Comparison of ENCODE assay signal across 14 cellular contexts in the genomic region with DNA sequence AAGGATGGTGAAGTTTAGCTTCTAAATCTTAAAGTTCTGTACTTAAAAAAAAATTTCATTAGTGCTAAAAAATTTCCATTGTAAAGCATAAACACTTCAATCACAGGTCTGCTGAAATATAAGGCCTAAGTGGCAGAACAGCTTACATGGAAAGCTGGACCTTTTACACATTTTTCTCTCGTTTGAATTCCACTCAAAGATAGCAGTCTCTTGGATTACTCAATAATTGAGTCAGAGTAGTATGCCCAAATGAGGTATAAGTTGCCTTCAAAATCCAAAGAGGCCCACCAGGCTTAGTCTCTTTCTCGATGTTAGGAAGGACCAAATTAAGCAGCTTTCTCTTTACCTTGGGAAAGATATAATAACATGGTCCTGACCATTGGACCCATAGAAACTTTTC.
DNase-seq lines count a peak whose midpoint lies in the region; ATAC-seq and TF ChIP-seq lines count a peak whose summit lies in the region.
"Had no signal": no experiment of that assay in that cellular context is flagged by ENCODE, and none has a peak within 500 bp of the region (broad histone marks: within the 10 kb centered on the region; RNA-seq: fewer than 3 reads in every experiment).

No MANE protein-coding gene starts in this region.

- H3K4me1 ChIP-seq in adipocyte (ENCODE audit: control insufficient read depth, insufficient read depth, low read length) (peaks cover 49% of the 10 kb centered on the region), fibroblast of lung (ENCODE audit: control insufficient read depth, extremely low read depth, insufficient read depth, low read length) (no peaks in the 10 kb centered on the region), parathyroid adenoma (peaks cover 20% of the 10 kb centered on the region)
- H3K4me1 ChIP-seq: BLaER1 treated with 17β-estradiol and CSF1 and Interleukin-3, amounts not matched to agents 10 nM and 100 nM had no signal

- no peaks in the 10 kb centered on the region for H3K27me3 Mint-ChIP-seq in stimulated activated naive CD8-positive, alpha-beta T cell treated with anti-CD3 and anti-CD28 coated beads, Interleukin-15, amount 100 ng/mL, for 72 hours
- H3K27me3 Mint-ChIP-seq: CD4-positive, CD25-positive, alpha-beta regulatory T cell had no signal

- no peaks in the 10 kb centered on the region for H4K20me1 ChIP-seq in fibroblast of lung (ENCODE audit: control insufficient read depth, extremely low read depth, insufficient read depth, low read length)
- H4K20me1 ChIP-seq: BLaER1 treated with 17β-estradiol and CSF1 and Interleukin-3, amounts not matched to agents 10 nM and 100 nM had no signal

- TF ChIP-seq CTCF in fibroblast of lung (conservative IDR thresholded peaks at IDR 0.05 in 1 of 2, IDR thresholded peaks at IDR 0.05 in 1 of 2; ENCODE audit: low read depth in 1 of 2, low read length in 2 of 2) (no peak), parathyroid adenoma (IDR thresholded peaks at IDR 0.05) (no peak)

- no peak overlapping the region for H3K4me3 Mint-ChIP-seq in stimulated activated naive CD8-positive, alpha-beta T cell treated with anti-CD3 and anti-CD28 coated beads, Interleukin-15, amount 100 ng/mL, for 72 hours
- H3K4me3 Mint-ChIP-seq: CD4-positive, CD25-positive, alpha-beta regulatory T cell had no signal

- H3K79me2 ChIP-seq in fibroblast of lung (ENCODE audit: control insufficient read depth, insufficient read depth, low read length) (no peaks in the 10 kb centered on the region), parathyroid adenoma (no peaks in the 10 kb centered on the region)

- ATAC-seq in stimulated activated naive CD8-positive, alpha-beta T cell treated with anti-CD3 and anti-CD28 coated beads, Interleukin-15, amount 100 ng/mL, for 72 hours = no peak
- ATAC-seq: HepG2 had no signal

- peaks cover 4% of the 10 kb centered on the region for H3K9me3 ChIP-seq in adipocyte (ENCODE audit: control insufficient read depth, low read length)
- no peaks in the 10 kb centered on the region for H3K9me3 ChIP-seq in fibroblast of lung (ENCODE audit: control insufficient read depth, insufficient read depth, low read depth, low read length)
- H3K9me3 ChIP-seq in parathyroid adenoma (ENCODE audit: control insufficient read depth, low read length) = no peaks in the 10 kb centered on the region

- no peaks in the 10 kb centered on the region for H3K4me1 Mint-ChIP-seq in stimulated activated naive CD8-positive, alpha-beta T cell treated with anti-CD3 and anti-CD28 coated beads, Interleukin-15, amount 100 ng/mL, for 72 hours
- H3K4me1 Mint-ChIP-seq: CD4-positive, CD25-positive, alpha-beta regulatory T cell had no signal

- DNase-seq in GM03348 (ENCODE audit: low spot score) (peak; percentile 14), adipocyte (ENCODE audit: low read depth) (peak; percentile 25), fibroblast of lung (ENCODE audit: low read depth in 2 of 2) (peak; percentile 14 to 17), NCI-H1105 treated with DMSO at 0.1 percent for 48 hours (lab: John Stamatoyannopoulos, UW) (no peak), dermis blood vessel endothelial cell (no peak)
- no peak for DNase-seq in stimulated activated naive CD8-positive, alpha-beta T cell treated with anti-CD3 and anti-CD28 coated beads, Interleukin-15, amount 100 ng/mL, for 72 hours
- DNase-seq: 8988T; CD4-positive, CD25-positive, alpha-beta regulatory T cell; DMS53; GF-D8 had no signal

- H3K9ac ChIP-seq in adipocyte (ENCODE audit: low read length) = no peak overlapping the region
- no peak overlapping the region for H3K9ac ChIP-seq in fibroblast of lung (ENCODE audit: insufficient read depth, low read length)
- no peak overlapping the region for H3K9ac ChIP-seq in parathyroid adenoma
- H3K9ac ChIP-seq: BLaER1 treated with 17β-estradiol and CSF1 and Interleukin-3, amounts not matched to agents 10 nM and 100 nM had no signal

- no peak overlapping the region for H3K27ac Mint-ChIP-seq in stimulated activated naive CD8-positive, alpha-beta T cell treated with anti-CD3 and anti-CD28 coated beads, Interleukin-15, amount 100 ng/mL, for 72 hours
- H3K27ac Mint-ChIP-seq: CD4-positive, CD25-positive, alpha-beta regulatory T cell had no signal

- H3K27ac ChIP-seq in fibroblast of lung (ENCODE audit: insufficient read depth, low read length) = no peak overlapping the region
- no peak overlapping the region for H3K27ac ChIP-seq in parathyroid adenoma
- H3K27ac ChIP-seq: BLaER1 treated with 17β-estradiol and CSF1 and Interleukin-3, amounts not matched to agents 10 nM and 100 nM had no signal

- H2AFZ ChIP-seq in fibroblast of lung (ENCODE audit: low read length) = no peak overlapping the region
- peak overlapping the region; percentile 31 for H2AFZ ChIP-seq in parathyroid adenoma

- H3K4me2 ChIP-seq in fibroblast of lung (ENCODE audit: extremely low read depth, insufficient read depth, low read length) (no peak overlapping the region), parathyroid adenoma (ENCODE audit: low read length) (no peak overlapping the region)
- H3K4me2 ChIP-seq: BLaER1 treated with 17β-estradiol and CSF1 and Interleukin-3, amounts not matched to agents 10 nM and 100 nM had no signal

- H3K9me3 Mint-ChIP-seq in stimulated activated naive CD8-positive, alpha-beta T cell treated with anti-CD3 and anti-CD28 coated beads, Interleukin-15, amount 100 ng/mL, for 72 hours = peaks cover 5 to 7% of the 10 kb centered on the region in 2 donors

- H3K27me3 ChIP-seq in adipocyte (replicated peaks; ENCODE audit: control insufficient read depth, insufficient read depth, low read length) (no peaks in the 10 kb centered on the region), fibroblast of lung (ENCODE audit: control insufficient read depth, insufficient read depth, low read length) (no peaks in the 10 kb centered on the region), parathyroid adenoma (ENCODE audit: control insufficient read depth, insufficient read depth, low read length) (no peaks in the 10 kb centered on the region)
- H3K27me3 ChIP-seq: BLaER1 treated with 17β-estradiol and CSF1 and Interleukin-3, amounts not matched to agents 10 nM and 100 nM had no signal

- H3K36me3 ChIP-seq in adipocyte (ENCODE audit: control insufficient read depth, insufficient read depth, low read length, severe bottlenecking) = no peaks in the 10 kb centered on the region
- H3K36me3 ChIP-seq in fibroblast of lung (ENCODE audit: control insufficient read depth, insufficient read depth, low read length) = no peaks in the 10 kb centered on the region
- no peaks in the 10 kb centered on the region for H3K36me3 ChIP-seq in parathyroid adenoma (ENCODE audit: control insufficient read depth, insufficient read depth, low read length)
- H3K36me3 ChIP-seq: BLaER1 treated with 17β-estradiol and CSF1 and Interleukin-3, amounts not matched to agents 10 nM and 100 nM; HAP-1 had no signal

- no peak overlapping the region for H3K4me3 ChIP-seq in adipocyte (ENCODE audit: low read length)
- H3K4me3 ChIP-seq in fibroblast of lung (replicated peaks in 1 of 4; ENCODE audit: control extremely low read depth in 1 of 4, insufficient read depth in 1 of 4, low read depth in 3 of 4, low read length in 4 of 4) = no peak overlapping the region
- no peak overlapping the region for H3K4me3 ChIP-seq in parathyroid adenoma (ENCODE audit: low read depth, low read length)
- H3K4me3 ChIP-seq: BLaER1 treated with 17β-estradiol and CSF1 and Interleukin-3, amounts not matched to agents 10 nM and 100 nM; HAP-1 had no signal

Comparison
In these comparisons a context has a peak if more than half of its experiments do, and no peak if none do; other contexts are left out.
1. DNase-seq: peak in GM03348 (single experiment), adipocyte (single experiment) and fibroblast of lung (2 of 2); none in stimulated activated naive CD8-positive, alpha-beta T cell treated with anti-CD3 and anti-CD28 coated beads, Interleukin-15, amount 100 ng/mL, for 72 hours (0 of 2), NCI-H1105 treated with DMSO at 0.1 percent for 48 hours (single experiment) and dermis blood vessel endothelial cell (single experiment).